ENCODE assay signal across 10 cellular contexts in the genomic region with DNA sequence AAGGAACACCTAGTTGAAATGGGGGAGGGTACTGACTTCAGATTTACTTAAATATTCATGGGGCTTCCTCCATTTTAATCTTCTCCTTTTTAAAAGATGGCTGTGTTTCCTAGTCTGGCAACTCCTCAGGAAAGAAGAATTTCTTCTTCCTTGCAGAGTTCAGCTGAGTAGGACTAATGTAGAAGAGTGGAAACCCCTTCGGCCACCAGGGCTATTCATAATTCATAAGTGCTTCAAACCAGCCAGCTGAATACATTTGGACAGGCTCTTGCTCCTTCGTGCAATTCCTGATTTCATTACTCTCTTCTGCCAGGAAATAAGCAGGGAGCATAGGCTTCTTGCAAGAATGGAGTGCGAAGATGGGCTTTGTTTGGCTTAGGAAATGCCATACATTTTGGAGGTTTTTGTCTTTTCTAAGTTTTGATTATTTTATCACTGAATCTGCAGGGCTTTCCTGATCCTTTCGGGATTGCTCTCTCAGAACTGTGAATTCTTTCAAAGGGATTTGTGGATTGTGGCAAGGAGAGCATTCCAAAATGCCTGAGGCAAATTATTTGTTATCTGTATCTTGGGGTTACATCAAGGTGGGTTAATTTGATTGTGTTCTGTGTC.
A peak's percentile ranks its signal among the peaks of the same experiment; 100 is the strongest.
DNase-seq lines count a peak whose midpoint lies in the region; ATAC-seq and TF ChIP-seq lines count a peak whose summit lies in the region.
"Had no signal": no experiment of that assay in that cellular context is flagged by ENCODE, and none has a peak within 500 bp of the region (broad histone marks: within the 10 kb centered on the region; RNA-seq: fewer than 3 reads in every experiment).

No MANE protein-coding gene starts in this region.

- H3K9me3 ChIP-seq in left lung: no peaks in the 10 kb centered on the region
- H3K9me3 ChIP-seq: vagina had no signal

- H3K4me3 Mint-ChIP-seq in natural killer cell treated with Interleukin-12 subunit alpha and Interleukin-12 subunit beta and Interleukin-15 and Interleukin-18, amount 100 ng/mL, for 72 hours: peak overlapping the region; percentile 20
- H3K4me3 Mint-ChIP-seq in natural killer cell: no peak overlapping the region
- H3K4me3 Mint-ChIP-seq in central memory CD8-positive, alpha-beta T cell: peak overlapping the region; percentile 6

- intact Hi-C loops in natural killer cell (cut with micrococcal nuclease) (loop anchor here (5.0 to 10.0 kb wide), 2 partner anchors 67 to 90 kb away; no protein-coding TSS in a partner anchor), left lung (cut with DNase I) (no loop called here)

- peaks cover 78 to 88% of the 10 kb centered on the region in 2 donors for H3K4me1 Mint-ChIP-seq in natural killer cell treated with Interleukin-12 subunit alpha and Interleukin-12 subunit beta and Interleukin-15 and Interleukin-18, amount 100 ng/mL, for 72 hours (ENCODE audit: low read depth in 2 of 2)
- peaks cover 58 to 71% of the 10 kb centered on the region in 2 donors for H3K4me1 Mint-ChIP-seq in natural killer cell
- peaks cover 88% of the 10 kb centered on the region for H3K4me1 Mint-ChIP-seq in central memory CD8-positive, alpha-beta T cell

- peak overlapping the region in 1 of 2 donors; percentile 38 for H3K27ac ChIP-seq in left lung
- H3K27ac ChIP-seq: vagina had no signal

- DNase-seq in natural killer cell treated with Interleukin-12 subunit alpha and Interleukin-12 subunit beta and Interleukin-15 and Interleukin-18, amount 100 ng/mL, for 72 hours (ENCODE audit: low spot score): no peak
- DNase-seq in natural killer cell (no peak), left lung (no peak), medulla oblongata (ENCODE audit: extremely low spot score) (no peak)
- DNase-seq in central memory CD8-positive, alpha-beta T cell (ENCODE audit: low spot score in 2 of 2): no peak
- no peak for DNase-seq in stimulated activated CD4-positive, alpha-beta T cell treated with anti-CD3 and anti-CD28 coated beads, Interleukin-15, amount 100 ng/mL, for 24 hours
- no peak for DNase-seq in NK-92 treated with Interleukin-12 subunit alpha and Interleukin-12 subunit beta, amount 100 ng/mL, for 24 hours (lab: John Stamatoyannopoulos, UW)
- DNase-seq: stimulated activated CD4-positive, alpha-beta T cell treated with anti-CD3 and anti-CD28 coated beads, Interleukin-2, amount 100 ng/mL, for 24 hours had no signal

- H3K27ac Mint-ChIP-seq in natural killer cell treated with Interleukin-12 subunit alpha and Interleukin-12 subunit beta and Interleukin-15 and Interleukin-18, amount 100 ng/mL, for 72 hours: peak overlapping the region in 1 of 2 donors; percentile 70
- H3K27ac Mint-ChIP-seq in natural killer cell: no peak overlapping the region
- no peak overlapping the region for H3K27ac Mint-ChIP-seq in central memory CD8-positive, alpha-beta T cell (ENCODE audit: low read depth)

- peaks cover 46% of the 10 kb centered on the region for H3K36me3 Mint-ChIP-seq in natural killer cell treated with Interleukin-12 subunit alpha and Interleukin-12 subunit beta and Interleukin-15 and Interleukin-18, amount 100 ng/mL, for 72 hours
- H3K36me3 Mint-ChIP-seq in natural killer cell: no peaks in the 10 kb centered on the region
- H3K36me3 Mint-ChIP-seq in central memory CD8-positive, alpha-beta T cell (ENCODE audit: insufficient read depth): peaks cover 49% of the 10 kb centered on the region

- TF ChIP-seq CTCF in natural killer cell (IDR thresholded peaks at IDR 0.05): no peak
- TF ChIP-seq CTCF in left lung (IDR thresholded peaks at IDR 0.05): no peak

- H3K4me1 ChIP-seq in left lung: peaks cover 2 to 74% of the 10 kb centered on the region in 2 donors

- no peak for ATAC-seq in natural killer cell treated with Interleukin-12 subunit alpha and Interleukin-12 subunit beta and Interleukin-15 and Interleukin-18, amount 100 ng/mL, for 72 hours
- ATAC-seq in natural killer cell: no peak
- ATAC-seq in central memory CD8-positive, alpha-beta T cell (replicated peaks; ENCODE audit: extremely low read depth, poor library complexity, severe bottlenecking): no peak
- peak; percentile 25 for ATAC-seq in left lung
- ATAC-seq in HG02870 (IDR thresholded peaks at IDR 0.05; ENCODE audit: unreplicated experiment): no peak

- H3K27me3 Mint-ChIP-seq in natural killer cell treated with Interleukin-12 subunit alpha and Interleukin-12 subunit beta and Interleukin-15 and Interleukin-18, amount 100 ng/mL, for 72 hours: no peaks in the 10 kb centered on the region
- H3K27me3 Mint-ChIP-seq in natural killer cell (ENCODE audit: low read depth in 2 of 2): no peaks in the 10 kb centered on the region
- no peaks in the 10 kb centered on the region for H3K27me3 Mint-ChIP-seq in central memory CD8-positive, alpha-beta T cell

- H3K36me3 ChIP-seq in left lung: peaks cover 0 to 30% of the 10 kb centered on the region in 2 donors
- H3K36me3 ChIP-seq: vagina had no signal

- no peaks in the 10 kb centered on the region for H3K9me3 Mint-ChIP-seq in natural killer cell treated with Interleukin-12 subunit alpha and Interleukin-12 subunit beta and Interleukin-15 and Interleukin-18, amount 100 ng/mL, for 72 hours
- peaks cover 0 to 2% of the 10 kb centered on the region in 2 donors for H3K9me3 Mint-ChIP-seq in natural killer cell
- no peaks in the 10 kb centered on the region for H3K9me3 Mint-ChIP-seq in central memory CD8-positive, alpha-beta T cell

- H3K4me3 ChIP-seq in left lung: no peak overlapping the region
- H3K4me3 ChIP-seq: vagina had no signal

- no peaks in the 10 kb centered on the region for H3K27me3 ChIP-seq in left lung
- H3K27me3 ChIP-seq: vagina had no signal
